ENCODE assay signal across 9 cellular contexts in the genomic region with DNA sequence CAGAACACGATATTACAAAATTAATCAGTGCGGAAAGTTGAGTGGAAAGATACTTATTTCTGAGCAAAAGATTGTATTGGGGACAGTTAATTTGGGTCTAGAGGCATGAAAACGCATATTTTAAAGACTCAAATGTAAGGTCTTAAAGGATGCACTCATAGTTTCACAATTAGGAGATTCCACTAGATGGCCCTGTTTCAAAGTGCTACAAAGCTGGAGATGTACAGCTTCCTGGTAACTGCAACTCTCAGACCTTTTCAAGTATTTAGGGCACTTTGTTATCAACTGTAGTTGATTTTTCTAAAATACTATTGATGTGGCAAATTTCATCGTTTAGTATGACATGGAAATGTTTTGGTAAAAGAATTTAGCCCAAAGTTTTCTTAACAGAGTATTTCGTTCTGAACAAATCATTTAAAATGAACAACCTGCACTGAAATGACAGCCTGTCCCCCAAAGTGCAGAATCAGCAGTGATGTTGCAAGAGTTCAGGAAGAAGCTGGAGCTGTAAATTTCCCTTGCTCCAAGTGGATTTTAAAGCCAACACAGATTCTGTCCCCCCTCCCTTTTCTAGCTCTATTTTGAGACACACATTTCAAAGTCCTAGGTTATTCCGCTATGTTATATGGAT. TPM values are rescaled to one million over a fixed set of nuclear protein-coding genes. Genes with fewer than 3 reads are reported as not detected.
DNase-seq lines count a peak whose midpoint lies in the region; ATAC-seq, FAIRE-seq and TF ChIP-seq lines count a peak whose summit lies in the region.
"Had no signal": no experiment of that assay in that cellular context is flagged by ENCODE, and none has a peak within 500 bp of the region (broad histone marks: within the 10 kb centered on the region; RNA-seq: fewer than 3 reads in every experiment).

No MANE protein-coding gene starts in this region.

- no peaks in the 10 kb centered on the region for H3F3A ChIP-seq in SU-DHL-6 (ENCODE audit: insufficient read depth)

- H3K27me3 ChIP-seq in KMS-11 (ENCODE audit: insufficient read depth, low read depth) (no peaks in the 10 kb centered on the region), SU-DHL-6 (ENCODE audit: low read length) (no peaks in the 10 kb centered on the region), thyroid gland (no peaks in the 10 kb centered on the region)

- TF ChIP-seq CTCF in KMS-11 (conservative IDR thresholded peaks at IDR 0.05; ENCODE audit: low read depth, low read length) (0 out of 2 replicates have a peak, but pooled peaks have one; percentile 30), SU-DHL-6 (IDR thresholded peaks at IDR 0.05; ENCODE audit: insufficient read depth, low read length, poor library complexity, severe bottlenecking) (peak; percentile 49), thyroid gland (IDR thresholded peaks at IDR 0.05) (peak in 4 of 6 experiments; percentile 8 to 41 (median 34))

- H4K20me1 ChIP-seq in KMS-11 (ENCODE audit: insufficient read depth) (no peaks in the 10 kb centered on the region), SU-DHL-6 (ENCODE audit: low read depth, low read length) (no peaks in the 10 kb centered on the region)

- FAIRE-seq in frontal cortex (lab: Jason Lieb, UNC): no peak

- H3K4me2 ChIP-seq in KMS-11 (no peak overlapping the region), SU-DHL-6 (ENCODE audit: low read depth, low read length, poor library complexity, severe bottlenecking) (no peak overlapping the region)

- no peak overlapping the region for H3K9ac ChIP-seq in KMS-11
- H3K9ac ChIP-seq in SU-DHL-6 (ENCODE audit: low read length): no peak overlapping the region

- peak; percentile 67 for DNase-seq in Ammon's horn (ENCODE audit: low spot score)
- DNase-seq in frontal cortex (ENCODE audit: low spot score in 2 of 2): peak; percentile 30 to 42
- DNase-seq in thyroid gland: no peak
- no peak for DNase-seq in posterior cingulate gyrus
- DNase-seq in activated effector memory CD4-positive, alpha-beta T cell treated with Interleukin-2 at 50 U/mL for 16 hours: no peak

- H3K4me3 ChIP-seq in KMS-11 (IDR thresholded peaks at IDR 0.05; ENCODE audit: insufficient read depth, low read depth, low read length): no peak overlapping the region
- H3K4me3 ChIP-seq in SU-DHL-6 (ENCODE audit: insufficient read depth, low read length, poor library complexity, severe bottlenecking): no peak overlapping the region
- no peak overlapping the region for H3K4me3 ChIP-seq in thyroid gland (replicated peaks in 1 of 3)

- H3K4me1 ChIP-seq in KMS-11 (ENCODE audit: low read depth, poor library complexity, severe bottlenecking) (no peaks in the 10 kb centered on the region), thyroid gland (no peaks in the 10 kb centered on the region)

- H2AFZ ChIP-seq in KMS-11 (ENCODE audit: low read depth) (no peak overlapping the region), SU-DHL-6 (ENCODE audit: low read depth, low read length, severe bottlenecking) (no peak overlapping the region)

- ATAC-seq in GM18907 (IDR thresholded peaks at IDR 0.05; ENCODE audit: unreplicated experiment): peak; percentile 74

- no peaks in the 10 kb centered on the region for H3K9me2 ChIP-seq in SU-DHL-6 (replicated peaks; ENCODE audit: insufficient read depth, low read length)

- TF ChIP-seq POLR2A in thyroid gland (IDR thresholded peaks at IDR 0.05): no peak

- 38 to 44% methylated on average over 6 of the region's 6 CpGs for WGBS in thyroid gland, 2 donors

- no peak overlapping the region for H3K27ac ChIP-seq in KMS-11
- H3K27ac ChIP-seq in SU-DHL-6 (ENCODE audit: low read depth, low read length): no peak overlapping the region
- H3K27ac ChIP-seq in thyroid gland: no peak overlapping the region
- H3K27ac ChIP-seq: epithelial cell of prostate had no signal

- H3K36me3 ChIP-seq in KMS-11 (ENCODE audit: insufficient read depth): no peaks in the 10 kb centered on the region
- H3K36me3 ChIP-seq in SU-DHL-6 (ENCODE audit: low read length): no peaks in the 10 kb centered on the region
- no peaks in the 10 kb centered on the region for H3K36me3 ChIP-seq in thyroid gland

- H3K9me3 ChIP-seq in SU-DHL-6 (ENCODE audit: insufficient read depth, low read length) (no peaks in the 10 kb centered on the region), thyroid gland (no peaks in the 10 kb centered on the region)

- intact Hi-C loops in thyroid gland (cut with DNase I) (no loop called here), posterior cingulate gyrus (cut with DNase I) (loop anchor here (2.0 to 10.0 kb wide), 2 partner anchors 144 to 380 kb away; no protein-coding TSS in a partner anchor)

- H3K79me2 ChIP-seq in KMS-11 (ENCODE audit: insufficient read depth, low read depth): no peaks in the 10 kb centered on the region
- no peaks in the 10 kb centered on the region for H3K79me2 ChIP-seq in SU-DHL-6 (ENCODE audit: insufficient read depth, low read length)

RNA-seq across cellular contexts. Expression of a gene that starts 16.2 kb away (rescaled TPM):
- total RNA-seq in frontal cortex: 44.8 TPM
- 10 to 100 TPM; 19.1 to 78.2 (median 57.9) TPM for total RNA-seq in thyroid gland

RNA-seq across cellular contexts. Expression of a gene that starts 36.8 kb away (rescaled TPM):
- 59.1 TPM for total RNA-seq in frontal cortex
- 10 to 100 TPM; 23.7 to 31.8 (median 28.8) TPM for total RNA-seq in thyroid gland

RNA-seq across cellular contexts. Expression of a gene that starts 37.1 kb away (rescaled TPM):
- 3.3 TPM for total RNA-seq in frontal cortex
- 10 to 100 TPM in 2 of 4 donors, 1 to 10 TPM in 2; 1.3 to 23.9 (median 9.9) TPM for total RNA-seq in thyroid gland

RNA-seq across cellular contexts. Expression of a gene that starts 46.3 kb away (rescaled TPM):
- total RNA-seq in frontal cortex (under 0.01 TPM), thyroid gland (under 1 TPM in 2 of 4 donors, not detected in 2; 0.11 to 0.13 TPM)

Comparison
In these comparisons a context has a peak if more than half of its experiments do, and no peak if none do; other contexts are left out.
1. DNase-seq: peak in Ammon's horn (single experiment) and frontal cortex (2 of 2); none in thyroid gland (0 of 2), posterior cingulate gyrus (0 of 10) and activated effector memory CD4-positive, alpha-beta T cell treated with Interleukin-2 at 50 U/mL for 16 hours (single experiment).
2. Peak in every context shown above with its lines, with median percentiles within 50 percentile points of each other: CTCF ChIP-seq.